In the genomic region with DNA sequence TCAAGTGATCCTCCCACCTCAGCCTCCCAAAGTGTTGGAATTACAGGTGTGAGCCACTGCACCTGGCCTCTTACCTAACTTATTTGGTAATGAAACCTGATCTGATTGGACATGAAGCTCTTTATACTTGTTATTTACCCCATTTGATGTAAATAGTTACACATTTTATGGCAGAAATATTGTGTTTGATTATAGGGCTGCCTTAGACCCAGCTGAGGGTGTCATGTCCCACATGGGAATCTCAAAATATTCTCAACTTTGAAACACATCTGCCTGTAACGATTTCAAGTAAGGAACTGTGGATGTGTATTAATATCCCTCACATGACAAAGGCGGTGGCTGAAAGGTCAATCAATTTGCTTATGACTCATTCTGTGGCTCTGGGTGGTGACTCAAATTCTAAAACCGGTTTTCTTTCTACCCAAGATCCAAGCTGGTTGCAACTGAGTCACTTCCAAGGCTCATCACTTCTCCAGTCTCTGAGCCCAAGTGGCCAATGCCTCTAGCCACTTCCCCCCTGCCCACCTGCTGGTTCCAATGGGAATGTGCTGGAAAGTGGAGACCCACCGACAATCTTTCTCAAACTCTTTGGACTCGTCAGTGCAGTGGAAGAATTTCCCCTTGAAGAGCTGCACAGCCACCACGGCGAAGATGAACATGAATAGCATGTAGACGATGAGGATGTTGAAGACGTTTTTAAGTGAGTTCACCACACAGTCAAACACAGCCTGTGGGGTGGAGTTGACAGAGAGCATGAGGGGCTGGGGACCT, we compare ENCODE assay signal across 8 cellular contexts.
A peak's percentile ranks its signal among the peaks of the same experiment; 100 is the strongest.
DNase-seq lines count a peak whose midpoint lies in the region; ATAC-seq lines count a peak whose summit lies in the region.
"Had no signal": no experiment of that assay in that cellular context is flagged by ENCODE, and none has a peak within 500 bp of the region (broad histone marks: within the 10 kb centered on the region; RNA-seq: fewer than 3 reads in every experiment).

No MANE protein-coding gene starts in this region.

- peak; percentile 52 for ATAC-seq in GM18499 (IDR thresholded peaks at IDR 0.05; ENCODE audit: insufficient read depth, unreplicated experiment)
- peak; percentile 62 for ATAC-seq in HG02678 (IDR thresholded peaks at IDR 0.05; ENCODE audit: unreplicated experiment)
- peak; percentile 96 for ATAC-seq in stimulated activated naive CD8-positive, alpha-beta T cell treated with anti-CD3 and anti-CD28 coated beads, Interleukin-15, Interleukin-2, amounts not matched to agents 100 U/mL and 50 U/mL, for 24 hours

- intact Hi-C loops in posterior cingulate gyrus (cut with DNase I): loop anchor here (5.0 kb wide), 1 partner anchor 64 kb away; no protein-coding TSS in a partner anchor

- peak; percentile 66 for DNase-seq in OCI-M1 (lab: John Stamatoyannopoulos, UW)
- peak; percentile 78 for DNase-seq in dermis blood vessel endothelial cell
- DNase-seq in stimulated activated naive CD8-positive, alpha-beta T cell treated with anti-CD3 and anti-CD28 coated beads, Interleukin-15, Interleukin-2, amounts not matched to agents 100 U/mL and 50 U/mL, for 24 hours: peak; percentile 47
- no peak for DNase-seq in posterior cingulate gyrus
- no peak for DNase-seq in NCI-H2171 treated with DMSO at 0.1 percent for 48 hours (lab: John Stamatoyannopoulos, UW)
- DNase-seq: right cardiac atrium had no signal

Comparison
In these comparisons a context has a peak if more than half of its experiments do, and no peak if none do; other contexts are left out.
1. DNase-seq: peak in OCI-M1 (single experiment), dermis blood vessel endothelial cell (single experiment) and stimulated activated naive CD8-positive, alpha-beta T cell treated with anti-CD3 and anti-CD28 coated beads, Interleukin-15, Interleukin-2, amounts not matched to agents 100 U/mL and 50 U/mL, for 24 hours (single experiment); none in posterior cingulate gyrus (0 of 10) and NCI-H2171 treated with DMSO at 0.1 percent for 48 hours (single experiment).
2. Peak in every context shown above with its lines, with median percentiles within 50 percentile points of each other: ATAC-seq.